16 cellular contexts compared by ENCODE assay signal in genomic region chr9:133004091-133005072, GRCh38.
DNase-seq lines count a peak whose midpoint lies in the region; ATAC-seq lines count a peak whose summit lies in the region.
"Had no signal": no experiment of that assay in that cellular context is flagged by ENCODE, and none has a peak within 500 bp of the region (broad histone marks: within the 10 kb centered on the region; RNA-seq: fewer than 3 reads in every experiment).

No MANE protein-coding gene starts in this region.

- H3K27ac Mint-ChIP-seq in stimulated activated naive B cell treated with anti-CD40 and anti-IgM and Interleukin-4, amounts not matched to agents 10 μg/mL and 1 μg/mL and 100 μg/mL, for 72 hours = no peak overlapping the region
- H3K27ac Mint-ChIP-seq: activated CD8-positive, alpha-beta T cell treated with anti-CD3 and anti-CD28 coated beads for 36 hours had no signal

- peaks cover 63 to 72% of the 10 kb centered on the region in 2 donors for H3K27me3 Mint-ChIP-seq in stimulated activated naive B cell treated with anti-CD40 and anti-IgM and Interleukin-4, amounts not matched to agents 10 μg/mL and 1 μg/mL and 100 μg/mL, for 72 hours

- H3K9ac ChIP-seq in HUES48 (ENCODE audit: low read depth, low read length) (no peak overlapping the region), iPS-20b (ENCODE audit: low read depth, low read length) (peak overlapping the region; percentile 21; the same call in 1 of the 2 replicates)

- H3K27me3 ChIP-seq in HUES48 (ENCODE audit: control insufficient read depth, insufficient read depth, low read length) = peaks cover 52% of the 10 kb centered on the region
- peaks cover 32% of the 10 kb centered on the region for H3K27me3 ChIP-seq in iPS-20b (ENCODE audit: insufficient read depth, low read length)
- H3K27me3 ChIP-seq: pancreas, vagina had no signal

- no peak overlapping the region for H3K4me3 Mint-ChIP-seq in stimulated activated naive B cell treated with anti-CD40 and anti-IgM and Interleukin-4, amounts not matched to agents 10 μg/mL and 1 μg/mL and 100 μg/mL, for 72 hours
- H3K4me3 Mint-ChIP-seq: activated CD8-positive, alpha-beta T cell treated with anti-CD3 and anti-CD28 coated beads for 36 hours; CD14-positive monocyte had no signal

- H3K4me1 ChIP-seq in HUES48 (ENCODE audit: control insufficient read depth, insufficient read depth, low read length) (peaks cover 31% of the 10 kb centered on the region), iPS-20b (ENCODE audit: insufficient read depth, low read length) (peaks cover 25% of the 10 kb centered on the region; the same call in 1 of the 2 replicates)
- H3K4me1 ChIP-seq: pancreas, vagina had no signal

- ATAC-seq in stimulated activated naive B cell treated with anti-CD40 and anti-IgM and Interleukin-4, amounts not matched to agents 10 μg/mL and 1 μg/mL and 100 μg/mL, for 72 hours (replicated peaks) = peak; percentile 27 to 44
- no peak for ATAC-seq in HG03571 (IDR thresholded peaks at IDR 0.05; ENCODE audit: unreplicated experiment)
- ATAC-seq: activated CD8-positive, alpha-beta T cell treated with anti-CD3 and anti-CD28 coated beads for 36 hours; mucosa of descending colon; pancreas had no signal

- H3K36me3 Mint-ChIP-seq in stimulated activated naive B cell treated with anti-CD40 and anti-IgM and Interleukin-4, amounts not matched to agents 10 μg/mL and 1 μg/mL and 100 μg/mL, for 72 hours = no peaks in the 10 kb centered on the region
- H3K36me3 Mint-ChIP-seq: CD14-positive monocyte had no signal

- peak overlapping the region; percentile 44 for H3K27ac ChIP-seq in HUES48 (ENCODE audit: low read depth, low read length)
- no peak overlapping the region for H3K27ac ChIP-seq in iPS-20b (ENCODE audit: low read length)
- H3K27ac ChIP-seq: pancreas, stomach, vagina had no signal

- no peaks in the 10 kb centered on the region for H3K36me3 ChIP-seq in HUES48 (ENCODE audit: control insufficient read depth, insufficient read depth, low read length)
- no peaks in the 10 kb centered on the region for H3K36me3 ChIP-seq in iPS-20b (ENCODE audit: insufficient read depth, low read depth, low read length)
- H3K36me3 ChIP-seq: pancreas, stomach, vagina had no signal

- H3K9me3 ChIP-seq in HUES48 (ENCODE audit: control insufficient read depth, insufficient read depth, low read length) (no peaks in the 10 kb centered on the region), iPS-20b (ENCODE audit: insufficient read depth, low read depth, low read length) (no peaks in the 10 kb centered on the region)
- H3K9me3 ChIP-seq: mucosa of descending colon, pancreas, stomach, vagina had no signal

- DNase-seq in SKM-1 (lab: John Stamatoyannopoulos, UW; ENCODE audit: unreplicated experiment) (peak; percentile 11), GOT3 (lab: John Stamatoyannopoulos, UW) (no peak)
- no peak for DNase-seq in stimulated activated naive B cell treated with anti-CD40 and anti-IgM and Interleukin-4, amounts not matched to agents 10 μg/mL and 1 μg/mL and 100 μg/mL, for 72 hours
- DNase-seq in effector CD8-positive, alpha-beta T cell (lab: John Stamatoyannopoulos, UW) = no peak
- DNase-seq: activated CD8-positive, alpha-beta T cell treated with anti-CD3 and anti-CD28 coated beads for 36 hours; NCI-H1092; NCI-H774; stomach; T-helper 9 cell had no signal

- peaks cover 0 to 4% of the 10 kb centered on the region in 2 donors for H3K9me3 Mint-ChIP-seq in stimulated activated naive B cell treated with anti-CD40 and anti-IgM and Interleukin-4, amounts not matched to agents 10 μg/mL and 1 μg/mL and 100 μg/mL, for 72 hours
- H3K9me3 Mint-ChIP-seq: activated CD8-positive, alpha-beta T cell treated with anti-CD3 and anti-CD28 coated beads for 36 hours had no signal

- no peak overlapping the region for H3K4me3 ChIP-seq in HUES48 (ENCODE audit: low read depth, low read length)
- peak overlapping the region; percentile 41; the same call in 1 of the 2 replicates for H3K4me3 ChIP-seq in iPS-20b (ENCODE audit: low read length)
- H3K4me3 ChIP-seq: mucosa of descending colon, pancreas, stomach, vagina had no signal

- peaks cover 6 to 15% of the 10 kb centered on the region in 2 donors for H3K4me1 Mint-ChIP-seq in stimulated activated naive B cell treated with anti-CD40 and anti-IgM and Interleukin-4, amounts not matched to agents 10 μg/mL and 1 μg/mL and 100 μg/mL, for 72 hours
